ENCODE assay signal across 30 cellular contexts in the genomic region with DNA sequence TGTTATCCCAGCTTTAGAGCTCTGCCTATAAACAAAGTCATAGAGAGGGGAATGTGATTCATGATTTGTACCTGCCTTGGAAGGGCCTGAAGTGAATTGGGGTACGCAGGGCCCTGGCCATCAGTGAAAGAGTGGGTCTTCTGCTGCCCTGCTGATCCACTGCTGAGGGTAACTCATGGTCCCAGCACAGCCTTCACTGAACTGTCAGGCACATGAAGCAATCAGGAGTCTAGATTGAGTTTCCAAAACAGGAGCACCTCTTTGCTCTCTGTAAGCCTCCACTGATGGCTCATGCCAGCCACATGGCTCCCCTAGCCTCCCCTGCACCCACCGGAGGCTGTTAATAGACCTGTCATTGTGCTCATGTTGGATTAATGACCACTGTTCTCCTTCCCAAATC.
"Had no signal": no experiment of that assay in that cellular context is flagged by ENCODE, and none has a peak within 500 bp of the region (broad histone marks: within the 10 kb centered on the region; RNA-seq: fewer than 3 reads in every experiment).

No MANE protein-coding gene starts in this region.

- H3K36me3 Mint-ChIP-seq: activated CD8-positive, alpha-beta memory T cell treated with anti-CD3 and anti-CD28 coated beads, Interleukin-2, amount 10 ng/mL, durations not matched to agents 7 days and 5 days; activated naive CD4-positive, alpha-beta T cell treated with anti-CD3 and anti-CD28 coated beads, Interleukin-2, amount 50 U/mL, for 72 hours; T-cell had no signal

- H3K9me3 ChIP-seq: MG63 had no signal

- DNase-seq: activated B cell treated with CpG ODN at 0.5 μM for 24 hours; activated CD4-positive, alpha-beta T cell treated with anti-CD3 and anti-CD28 coated beads for 1 hour; activated CD4-positive, alpha-beta T cell treated with anti-CD3 and anti-CD28 coated beads, Interleukin-2, amount 10 ng/mL, durations not matched to agents 24 days and 14 days; activated CD4-positive, alpha-beta T cell treated with anti-CD3 and anti-CD28 coated beads, Interleukin-2, amount 50 U/mL, for 48 hours; activated CD8-positive, alpha-beta memory T cell treated with anti-CD3 and anti-CD28 coated beads, Interleukin-2, amount 10 ng/mL, durations not matched to agents 7 days and 5 days; activated effector memory CD4-positive, alpha-beta T cell treated with anti-CD3 and anti-CD28 coated beads, Interleukin-2, amount 50 U/mL, for 16 hours; activated naive CD4-positive, alpha-beta T cell treated with Interleukin-2 at 50 U/mL for 16 hours; activated naive CD8-positive, alpha-beta T cell treated with anti-CD3 and anti-CD28 coated beads, Interleukin-2, amount 50 U/mL, for 24 hours; activated T-cell treated with anti-CD3 and anti-CD28 coated beads, Interleukin-2, amount 50 U/mL, for 4 hours; amniotic stem cell; MG63; MV-4-11; NCI-H1105; NCI-H1436; NCI-H1694 treated with DMSO at 0.1 percent for 48 hours; NCI-H2029 treated with DMSO at 0.1 percent for 48 hours; NCI-H345; NCI-H510A; NCI-H69; NK-92 treated with Interleukin-12 subunit alpha and Interleukin-12 subunit beta, amount 100 ng/mL, for 24 hours; OCI-M1; RPMI8226; T-cell; T-helper 2 cell; T1000 had no signal

- ATAC-seq: activated CD8-positive, alpha-beta memory T cell treated with anti-CD3 and anti-CD28 coated beads, Interleukin-2, amount 10 ng/mL, durations not matched to agents 7 days and 5 days; activated naive CD4-positive, alpha-beta T cell treated with anti-CD3 and anti-CD28 coated beads, Interleukin-2, amount 50 U/mL, for 72 hours; activated naive CD8-positive, alpha-beta T cell treated with anti-CD3 and anti-CD28 coated beads, Interleukin-2, amount 50 U/mL, for 24 hours; activated T-cell treated with anti-CD3 and anti-CD28 coated beads, Interleukin-2, amount 50 U/mL, for 4 hours; Panc1; Right ventricle myocardium inferior; T-cell had no signal

- H3K4me1 Mint-ChIP-seq: activated B cell treated with CpG ODN at 0.5 μM for 24 hours; activated CD4-positive, alpha-beta T cell treated with anti-CD3 and anti-CD28 coated beads, Interleukin-2, amount 10 ng/mL, durations not matched to agents 24 days and 14 days; activated CD8-positive, alpha-beta memory T cell treated with anti-CD3 and anti-CD28 coated beads, Interleukin-2, amount 10 ng/mL, durations not matched to agents 7 days and 5 days; activated naive CD8-positive, alpha-beta T cell treated with anti-CD3 and anti-CD28 coated beads, Interleukin-2, amount 50 U/mL, for 24 hours; T-cell had no signal

- H3K4me2 ChIP-seq: KMS-11 had no signal

- H3K4me3 ChIP-seq: MG63, SK-N-MC had no signal

- H3K27me3 Mint-ChIP-seq: activated CD4-positive, alpha-beta T cell treated with anti-CD3 and anti-CD28 coated beads, Interleukin-2, amount 10 ng/mL, durations not matched to agents 24 days and 14 days; activated CD8-positive, alpha-beta memory T cell treated with anti-CD3 and anti-CD28 coated beads, Interleukin-2, amount 10 ng/mL, durations not matched to agents 7 days and 5 days; activated naive CD8-positive, alpha-beta T cell treated with anti-CD3 and anti-CD28 coated beads, Interleukin-2, amount 50 U/mL, for 24 hours had no signal

- H3K4me3 Mint-ChIP-seq: activated B cell treated with CpG ODN at 0.5 μM for 24 hours; activated CD4-positive, alpha-beta T cell treated with anti-CD3 and anti-CD28 coated beads, Interleukin-2, amount 10 ng/mL, durations not matched to agents 24 days and 14 days; activated CD8-positive, alpha-beta memory T cell treated with anti-CD3 and anti-CD28 coated beads, Interleukin-2, amount 10 ng/mL, durations not matched to agents 7 days and 5 days; activated naive CD8-positive, alpha-beta T cell treated with anti-CD3 and anti-CD28 coated beads, Interleukin-2, amount 50 U/mL, for 24 hours; activated T-cell treated with anti-CD3 and anti-CD28 coated beads, Interleukin-2, amount 50 U/mL, for 4 hours; T-cell had no signal

- H3K27ac ChIP-seq: KMS-11, SK-N-MC had no signal

- H3K9ac ChIP-seq: KMS-11 had no signal

- H3K9me3 Mint-ChIP-seq: activated B cell treated with CpG ODN at 0.5 μM for 24 hours; activated CD4-positive, alpha-beta T cell treated with anti-CD3 and anti-CD28 coated beads, Interleukin-2, amount 10 ng/mL, durations not matched to agents 24 days and 14 days; activated naive CD4-positive, alpha-beta T cell treated with anti-CD3 and anti-CD28 coated beads, Interleukin-2, amount 50 U/mL, for 72 hours; activated naive CD8-positive, alpha-beta T cell treated with anti-CD3 and anti-CD28 coated beads, Interleukin-2, amount 50 U/mL, for 24 hours; activated T-cell treated with anti-CD3 and anti-CD28 coated beads, Interleukin-2, amount 50 U/mL, for 4 hours; T-cell had no signal

- H3K27me3 ChIP-seq: MG63 had no signal

- H3K27ac Mint-ChIP-seq: activated B cell treated with CpG ODN at 0.5 μM for 24 hours; activated CD4-positive, alpha-beta T cell treated with anti-CD3 and anti-CD28 coated beads, Interleukin-2, amount 10 ng/mL, durations not matched to agents 24 days and 14 days; activated CD8-positive, alpha-beta memory T cell treated with anti-CD3 and anti-CD28 coated beads, Interleukin-2, amount 10 ng/mL, durations not matched to agents 7 days and 5 days; activated naive CD4-positive, alpha-beta T cell treated with anti-CD3 and anti-CD28 coated beads, Interleukin-2, amount 50 U/mL, for 72 hours; activated naive CD8-positive, alpha-beta T cell treated with anti-CD3 and anti-CD28 coated beads, Interleukin-2, amount 50 U/mL, for 24 hours; T-cell had no signal
